8 cellular contexts compared by ENCODE assay signal in genomic region chr14:92105073-92105844, GRCh38. TPM values are rescaled to one million over a fixed set of nuclear protein-coding genes. Genes with fewer than 3 reads are reported as not detected.
DNase-seq lines count a peak whose midpoint lies in the region; ATAC-seq and TF ChIP-seq lines count a peak whose summit lies in the region.

No MANE protein-coding gene starts in this region.

- H3K36me3 ChIP-seq in ACC112 (ENCODE audit: insufficient read depth, low read length), result no peaks in the 10 kb centered on the region
- no peaks in the 10 kb centered on the region for H3K36me3 ChIP-seq in breast epithelium
- H3K36me3 ChIP-seq in lung (ENCODE audit: control insufficient read depth in 2 of 2, insufficient read depth in 2 of 2, low read length in 2 of 2), result peaks cover 0 to 2% of the 10 kb centered on the region in 2 donors
- no peaks in the 10 kb centered on the region for H3K36me3 ChIP-seq in urinary bladder (ENCODE audit: insufficient read depth)

- H3K79me2 ChIP-seq in ACC112 (ENCODE audit: control insufficient read depth, insufficient read depth, low read length, unreplicated experiment), result peaks cover 34% of the 10 kb centered on the region

- H3K27ac ChIP-seq in ACC112 (ENCODE audit: low read depth, low read length) (peak overlapping the region; percentile 89), HL-60 (replicated peaks) (peak overlapping the region; percentile 82), breast epithelium (peak overlapping the region; percentile 97 to 98), lung (ENCODE audit: low read depth in 1 of 2, low read length in 1 of 2) (peak overlapping the region; percentile 81 to 97), urinary bladder (ENCODE audit: low read depth) (peak overlapping the region; percentile 95)

- H3K9me3 ChIP-seq in breast epithelium (no peaks in the 10 kb centered on the region), lung (ENCODE audit: control insufficient read depth in 2 of 2, insufficient read depth in 1 of 2, low read length in 1 of 2) (no peaks in the 10 kb centered on the region)

- 63% methylated on average over 14 of the region's 14 CpGs for WGBS in lung, 2 donors
- 57% methylated on average over 14 of the region's 14 CpGs for WGBS in urinary bladder

- H3K4me1 ChIP-seq in ACC112 (ENCODE audit: control insufficient read depth, insufficient read depth, low read length, unreplicated experiment) (peaks cover 3% of the 10 kb centered on the region), breast epithelium (no peaks in the 10 kb centered on the region), lung (ENCODE audit: control insufficient read depth in 2 of 2, insufficient read depth in 2 of 2, low read length in 2 of 2) (peaks cover 0 to 8% of the 10 kb centered on the region in 2 donors), urinary bladder (ENCODE audit: insufficient read depth) (peaks cover 2% of the 10 kb centered on the region)

- TF ChIP-seq CTCF in HL-60 (IDR thresholded peaks at IDR 0.05; ENCODE audit: insufficient read depth, low read length), result no peak
- no peak for TF ChIP-seq CTCF in breast epithelium (IDR thresholded peaks at IDR 0.05)
- TF ChIP-seq CTCF in lung (IDR thresholded peaks at IDR 0.05; ENCODE audit: control extremely low read depth, extremely low read depth), result no peak

- no peak overlapping the region for H2AFZ ChIP-seq in ACC112 (ENCODE audit: low read length, unreplicated experiment)

- H3K27me3 ChIP-seq in ACC112 (ENCODE audit: insufficient read depth, low read length) (no peaks in the 10 kb centered on the region), HL-60 (ENCODE audit: insufficient read depth, poor library complexity, severe bottlenecking) (no peaks in the 10 kb centered on the region), breast epithelium (no peaks in the 10 kb centered on the region), lung (ENCODE audit: control insufficient read depth, insufficient read depth) (no peaks in the 10 kb centered on the region)

- H3K4me3 ChIP-seq in ACC112 (ENCODE audit: low read depth, low read length) (peak overlapping the region; percentile 90), HL-60 (replicated peaks; ENCODE audit: insufficient read depth, low read length) (peak overlapping the region; percentile 97), breast epithelium (peak overlapping the region; percentile 85 to 98 (median 90)), lung (peak overlapping the region; percentile 71), urinary bladder (ENCODE audit: low read depth, low read length) (peak overlapping the region; percentile 77)

- DNase-seq in HL-60 (ENCODE audit: low read depth in 1 of 2, low spot score in 1 of 2), result no peak
- no peak for DNase-seq in breast epithelium (ENCODE audit: low spot score in 2 of 2)
- no peak for DNase-seq in lung (ENCODE audit: low spot score)
- DNase-seq in epidermal melanocyte (ENCODE audit: insufficient read length, low spot score), result no peak
- DNase-seq in inferior parietal cortex (ENCODE audit: extremely low spot score), result no peak
- no peak for DNase-seq in Ammon's horn (ENCODE audit: low spot score)

- no peak for TF ChIP-seq POLR2A in breast epithelium (IDR thresholded peaks at IDR 0.05)

- intact Hi-C loops in breast epithelium (cut with DNase I; ENCODE audit: low total_unique reads), result no loop called here

- no peak for ATAC-seq in lung (ENCODE audit: insufficient read depth, low FRiP score)

RNA-seq across cellular contexts. Expression of gene ATXN3, which starts 1.1 kb away (rescaled TPM):
- total RNA-seq in breast epithelium, result 10 to 100 TPM; 36.2 to 46.7 (median 36.7) TPM
- 10 to 100 TPM; 25.6 to 68.1 TPM for total RNA-seq in lung
- polyA plus RNA-seq in lung, result 10 to 100 TPM; 13.7 to 16.9 TPM
- total RNA-seq in urinary bladder, result 68.0 TPM
- 14.9 TPM for polyA plus RNA-seq in urinary bladder

RNA-seq across cellular contexts. Expression of gene NDUFB1, which starts 16.2 kb away (rescaled TPM):
- total RNA-seq in breast epithelium (100 to 1,000 TPM; 211 to 256 (median 225) TPM), lung (100 to 1,000 TPM; 108 to 173 TPM), urinary bladder (188 TPM)
- polyA plus RNA-seq in lung (1,000 to 10,000 TPM in 1 of 2 donors, 100 to 1,000 TPM in 1; 309 to 1,169 TPM), urinary bladder (380 TPM)

RNA-seq across cellular contexts. Expression of gene CPSF2, which starts 16.5 kb away (rescaled TPM):
- total RNA-seq in breast epithelium, result 10 to 100 TPM; 20.0 to 38.2 (median 34.9) TPM
- 10 to 100 TPM; 30.9 to 49.6 TPM for total RNA-seq in lung
- 10 to 100 TPM in 1 of 2 donors, 1 to 10 TPM in 1; 6.1 to 17.3 TPM for polyA plus RNA-seq in lung
- 35.2 TPM for total RNA-seq in urinary bladder
- 15.5 TPM for polyA plus RNA-seq in urinary bladder
